ENCODE assay signal across 27 cellular contexts in the genomic region with DNA sequence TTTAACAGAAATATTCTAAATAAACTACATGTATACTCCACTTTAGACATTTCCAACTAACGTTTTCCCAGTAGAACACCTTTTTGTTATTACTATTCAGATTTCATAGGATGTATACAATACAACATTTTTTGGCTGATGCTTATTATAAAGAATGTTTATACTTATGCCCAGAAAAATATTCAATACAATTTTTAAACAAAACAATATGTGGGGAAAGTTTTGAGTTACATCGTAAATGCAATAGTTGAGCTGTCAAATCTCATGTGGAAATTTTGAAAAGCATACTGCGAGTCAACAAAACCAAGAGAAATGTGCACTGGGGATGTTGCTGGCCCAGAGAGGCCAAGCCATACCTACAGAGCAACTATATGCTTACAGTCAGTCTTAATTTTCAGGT.
"Had no signal": no experiment of that assay in that cellular context is flagged by ENCODE, and none has a peak within 500 bp of the region (broad histone marks: within the 10 kb centered on the region; RNA-seq: fewer than 3 reads in every experiment).

No MANE protein-coding gene starts in this region.

- H3K36me3 ChIP-seq: stomach, suprapubic skin, thoracic aorta, thyroid gland, tibial artery, tibial nerve, transverse colon, upper lobe of left lung, upper lobe of right lung, uterus, vagina had no signal

- H3K27me3 ChIP-seq: stomach, suprapubic skin, testis, thyroid gland, tibial artery, tibial nerve, transverse colon, upper lobe of left lung, upper lobe of right lung, uterus, vagina had no signal

- H3K27ac ChIP-seq: stomach, suprapubic skin, testis, thoracic aorta, thyroid gland, tibial artery, tibial nerve, upper lobe of left lung, upper lobe of right lung, uterus, vagina had no signal

- H3K4me3 ChIP-seq: stomach, suprapubic skin, testis, thoracic aorta, thyroid gland, tibial artery, tibial nerve, transverse colon, upper lobe of left lung, upper lobe of right lung, uterus, vagina had no signal

- ATAC-seq: stimulated activated effector memory CD8-positive, alpha-beta T cell treated with anti-CD3 and anti-CD28 coated beads, Interleukin-12 subunit alpha, Interleukin-12 subunit beta, amount 100 ng/mL, for 72 hours; stimulated activated memory B cell treated with anti-CD40 and anti-IgM and Interleukin-4, amounts not matched to agents 10 μg/mL and 1 μg/mL and 100 μg/mL, for 72 hours; stimulated activated naive B cell treated with anti-CD40 and anti-IgM and Interleukin-4, amounts not matched to agents 10 μg/mL and 1 μg/mL and 100 μg/mL, for 72 hours; stimulated activated naive CD8-positive, alpha-beta T cell treated with anti-CD3 and anti-CD28 coated beads, Interleukin-15, amount 100 ng/mL, for 72 hours; stimulated activated naive CD8-positive, alpha-beta T cell treated with anti-CD3 and anti-CD28 coated beads, Interleukin-15, Interleukin-2, amounts not matched to agents 100 U/mL and 50 U/mL, for 24 hours; upper lobe of right lung had no signal

- H3K4me1 ChIP-seq: stomach, suprapubic skin, testis, thyroid gland, tibial artery, tibial nerve, upper lobe of left lung, upper lobe of right lung, uterus, vagina had no signal

- DNase-seq: stimulated activated CD4-positive, alpha-beta T cell treated with anti-CD3 and anti-CD28 coated beads, Interleukin-2, amount 100 ng/mL, for 48 hours; stimulated activated CD4-positive, alpha-beta T cell treated with anti-CD3 and anti-CD28 coated beads, Interleukin-4, amount 100 ng/mL, for 1 hour; stimulated activated CD4-positive, alpha-beta T cell treated with anti-CD3 and anti-CD28 coated beads, Interleukin-4, amount 100 ng/mL, for 24 hours; stimulated activated CD4-positive, alpha-beta T cell treated with anti-CD3 and anti-CD28 coated beads, Interleukin-4, amount 100 ng/mL, for 4 hours; stimulated activated CD8-positive, alpha-beta memory T cell treated with anti-CD3 and anti-CD28 coated beads, Interleukin-4, amount 100 ng/mL, for 48 hours; stimulated activated naive B cell treated with anti-CD40 and anti-IgM and Interleukin-4, amounts not matched to agents 10 μg/mL and 1 μg/mL and 100 μg/mL, for 72 hours; stimulated activated naive CD4-positive, alpha-beta T cell; stimulated activated naive CD4-positive, alpha-beta T cell treated with Interleukin-2 at 50 U/mL for 16 hours; stimulated activated naive CD8-positive, alpha-beta T cell treated with anti-CD3 and anti-CD28 coated beads, Interleukin-15, amount 100 ng/mL, for 72 hours; stimulated activated naive CD8-positive, alpha-beta T cell treated with anti-CD3 and anti-CD28 coated beads, Interleukin-15, Interleukin-2, amounts not matched to agents 100 U/mL and 50 U/mL, for 24 hours; stomach; substantia nigra; testis; thyroid gland; tibial artery; transverse colon; trophoblast cell; upper lobe of left lung; upper lobe of right lung; uterus had no signal

- H3K9me3 ChIP-seq: suprapubic skin, testis, thyroid gland, upper lobe of right lung, vagina had no signal

- FAIRE-seq: urothelium cell line had no signal
